Comparison of ENCODE assay signal across 21 cellular contexts in genomic region chr11:128953151-128953550, GRCh38. TPM values are rescaled to one million over a fixed set of nuclear protein-coding genes. Genes with fewer than 3 reads are reported as not detected.
DNase-seq lines count a peak whose midpoint lies in the region; ATAC-seq, FAIRE-seq and TF ChIP-seq lines count a peak whose summit lies in the region.
"Had no signal": no experiment of that assay in that cellular context is flagged by ENCODE, and none has a peak within 500 bp of the region (broad histone marks: within the 10 kb centered on the region; RNA-seq: fewer than 3 reads in every experiment).

No MANE protein-coding gene starts in this region.

- intact Hi-C loops in GM12878 (cut with micrococcal nuclease; ENCODE audit: unreplicated experiment), result no loop called here

- CTCF ChIA-PET in HEK293 (lab: Yijun Ruan, JAX), result interaction anchor here (0.7 to 18.1 kb wide), 2 partner anchors 32 to 65 kb away, joined by 5 to 556 read pairs; partner anchors contain the start of gene KCNJ5
- CTCF ChIA-PET in GM12878 (lab: Yijun Ruan, JAX), result interaction anchor here (0.6 to 20.8 kb wide), 2 partner anchors 65 to 797 kb away, joined by 3 to 480 read pairs; partner anchors contain the start of gene KCNJ5

- no TSS peak for BruUV-seq in GM12878 (replicated peaks; lab: Mats Ljungman, UMichigan)

- H3K4me2 ChIP-seq in GM12878 (ENCODE audit: control insufficient read depth, insufficient read depth) (no peak overlapping the region), neuronal stem cell (ENCODE audit: insufficient read depth, low read length, poor library complexity, severe bottlenecking) (no peak overlapping the region)
- H3K4me2 ChIP-seq: GM23338 had no signal

- H2BK120ac ChIP-seq in neuronal stem cell (ENCODE audit: low read depth, low read length), result no peak overlapping the region

- H3K4me1 ChIP-seq in HEK293 (ENCODE audit: control insufficient read depth, insufficient read depth, low read length) (no peaks in the 10 kb centered on the region), GM12878 (ENCODE audit: control insufficient read depth, insufficient read depth, low read length) (no peaks in the 10 kb centered on the region), neuronal stem cell (ENCODE audit: control insufficient read depth in 2 of 2, insufficient read depth in 1 of 2, low read depth in 1 of 2, low read length in 2 of 2) (peaks cover 0 to 2% of the 10 kb centered on the region in 2 donors)
- H3K4me1 ChIP-seq: HAP-1 had no signal

- WGBS in GM12878 (ENCODE audit: insufficient coverage, insufficient replicate concordance, low lambda C conversion rate, missing lambda C conversion rate), result 60% methylated on average over 16 of the region's 16 CpGs
- WGBS in neuronal stem cell (ENCODE audit: extremely low coverage in 2 of 2, insufficient read length in 2 of 2, insufficient replicate concordance in 1 of 2), 2 donors, result no CpG with 5 or more reads among the region's 16 CpGs

- no peak for TF ChIP-seq POLR2A in GM12878 (IDR thresholded peaks at IDR 0.05; ENCODE audit: low read depth, low read length)

- H2BK12ac ChIP-seq in neuronal stem cell (ENCODE audit: low read length), result no peak overlapping the region

- no peaks in the 10 kb centered on the region for H4K20me1 ChIP-seq in GM12878 (ENCODE audit: control insufficient read depth, insufficient read depth)

- ATAC-seq in GM12878 (no peak), HG02973 (IDR thresholded peaks at IDR 0.05; ENCODE audit: unreplicated experiment) (no peak)
- ATAC-seq: GM23338 had no signal

- RAD21 ChIA-PET in GM12878 (lab: Charles Lee; ENCODE audit: unreplicated experiment), result interaction anchor here (1.5 to 5.3 kb wide), 2 partner anchors 25 to 68 kb away, joined by 5 to 109 read pairs; no protein-coding TSS in a partner anchor

- H3K23ac ChIP-seq in neuronal stem cell (ENCODE audit: low read depth, low read length, poor library complexity), result peak overlapping the region; percentile 99

- H3K4ac ChIP-seq in neuronal stem cell (ENCODE audit: low read length), result peak overlapping the region; percentile 94

- SMC1A ChIA-PET in GM12878 (lab: Charles Lee; ENCODE audit: uncharacterized antibody, unreplicated experiment), result interaction anchor here (0.7 to 14.9 kb wide), 2 partner anchors 25 to 64 kb away, joined by 3 to 249 read pairs; partner anchors contain the start of gene KCNJ5

- no peak overlapping the region for H2AK5ac ChIP-seq in neuronal stem cell (ENCODE audit: low read depth, low read length)

- H3K9me3 ChIP-seq in HEK293 (ENCODE audit: control insufficient read depth, insufficient read depth, low read depth, low read length), result no peaks in the 10 kb centered on the region
- H3K9me3 ChIP-seq in GM12878 (replicated peaks; ENCODE audit: control insufficient read depth, insufficient read depth, low read length), result no peaks in the 10 kb centered on the region
- H3K9me3 ChIP-seq in neuronal stem cell (replicated peaks in 1 of 2; ENCODE audit: control insufficient read depth in 2 of 2, insufficient read depth in 1 of 2, low read depth in 1 of 2, low read length in 2 of 2), result no peaks in the 10 kb centered on the region
- H3K9me3 ChIP-seq: HAP-1 had no signal

- no peak overlapping the region for H3K4me3 ChIP-seq in HEK293 (ENCODE audit: low read depth, low read length)
- no peak overlapping the region for H3K4me3 ChIP-seq in GM12878
- peak overlapping the region in 1 of 2 donors; percentile 72 for H3K4me3 ChIP-seq in neuronal stem cell (ENCODE audit: low read length in 2 of 2)
- H3K4me3 ChIP-seq: GM23338, HAP-1 had no signal

- no peak overlapping the region for H4K8ac ChIP-seq in neuronal stem cell (ENCODE audit: low read depth, low read length)

- peaks cover 0 to 1% of the 10 kb centered on the region in 2 experiments; a peak in 2 of 4 replicates for H3K27me3 ChIP-seq in GM12878 (replicated peaks in 1 of 2; ENCODE audit: control insufficient read depth in 2 of 2, insufficient read depth in 2 of 2, low read length in 1 of 2)
- H3K27me3 ChIP-seq in neuronal stem cell (ENCODE audit: control insufficient read depth in 3 of 3, insufficient read depth in 3 of 3, low read depth in 1 of 3, low read length in 3 of 3), result no peaks in the 10 kb centered on the region

- no peak overlapping the region for H2AFZ ChIP-seq in GM12878 (ENCODE audit: control insufficient read depth, low read depth, low read length)
- H2AFZ ChIP-seq in neuronal stem cell (ENCODE audit: low read length), result no peak overlapping the region
- H2AFZ ChIP-seq: GM23338 had no signal

- TF ChIP-seq CTCF in HEK293 (tag by site-specific recombination; IDR thresholded peaks at IDR 0.05) (no peak), GM12878 (IDR thresholded peaks at IDR 0.05 in 2 of 3, conservative IDR thresholded peaks at IDR 0.05 in 1 of 3; ENCODE audit: control insufficient read depth in 2 of 3, extremely low read depth in 1 of 3, insufficient read depth in 1 of 3, low read depth in 3 of 3, low read length in 3 of 3) (no peak)

- TF ChIP-seq EP300 in GM12878 (IDR thresholded peaks at IDR 0.05; ENCODE audit: borderline replicate concordance in 1 of 2, control insufficient read depth in 1 of 2, low read depth in 2 of 2, low read length in 2 of 2), result no peak

- H3K79me1 ChIP-seq in neuronal stem cell (ENCODE audit: low read depth, low read length), result no peaks in the 10 kb centered on the region

- H3K27ac ChIP-seq in HEK293 (ENCODE audit: extremely low read depth, low read depth, low read length), result no peak overlapping the region
- H3K27ac ChIP-seq in GM12878 (ENCODE audit: control insufficient read depth, insufficient read depth), result no peak overlapping the region
- no peak overlapping the region for H3K27ac ChIP-seq in neuronal stem cell (replicated peaks; ENCODE audit: low read length)

- H3K9ac ChIP-seq in GM12878 (ENCODE audit: control insufficient read depth, insufficient read depth, low read length), result no peak overlapping the region
- H3K9ac ChIP-seq in neuronal stem cell (ENCODE audit: low read depth, low read length, poor library complexity), result peak overlapping the region; percentile 65

- POLR2A ChIA-PET in HEK293 (lab: Yijun Ruan, JAX), result no interaction called here
- POLR2A ChIA-PET in GM12878 (lab: Charles Lee), result no interaction called here

- no peak for DNase-seq in GM12878 (ENCODE audit: low read depth, low spot score)
- no peak for DNase-seq in neuronal stem cell (ENCODE audit: low spot score)
- DNase-seq in NOMO-1 treated with DMSO at 0.1 percent for 48 hours (lab: John Stamatoyannopoulos, UW; ENCODE audit: unreplicated experiment), result no peak
- DNase-seq in dermis blood vessel endothelial cell, result no peak
- DNase-seq: C1 segment of cervical spinal cord; Calu3; CD4-positive, alpha-beta memory T cell; COR-L47; DMS53; DMS79 treated with DMSO at 0.1 percent for 48 hours; GF-D8 had no signal

- H2BK5ac ChIP-seq in neuronal stem cell (ENCODE audit: low read length), result no peak overlapping the region

- FAIRE-seq in GM12878 (lab: Jason Lieb, UNC), result no peak
- FAIRE-seq: GM19239, H54 had no signal

- H4K91ac ChIP-seq in neuronal stem cell (ENCODE audit: low read depth, low read length, poor library complexity), result peak overlapping the region; percentile 94

- H3K79me2 ChIP-seq in GM12878 (ENCODE audit: control insufficient read depth, insufficient read depth, low read length), result no peaks in the 10 kb centered on the region

- H3K36me3 ChIP-seq in HEK293 (ENCODE audit: control insufficient read depth in 2 of 2, insufficient read depth in 1 of 2, low read length in 2 of 2) (no peaks in the 10 kb centered on the region), GM12878 (ENCODE audit: control insufficient read depth in 2 of 2, insufficient read depth in 2 of 2, low read length in 1 of 2) (no peaks in the 10 kb centered on the region), neuronal stem cell (replicated peaks in 1 of 2; ENCODE audit: control insufficient read depth in 2 of 2, insufficient read depth in 2 of 2, low read length in 2 of 2) (no peaks in the 10 kb centered on the region)
- H3K36me3 ChIP-seq: HAP-1 had no signal

- H2BK15ac ChIP-seq in neuronal stem cell (ENCODE audit: low read length), result no peak overlapping the region

- H3K18ac ChIP-seq in neuronal stem cell (ENCODE audit: low read length), result peak overlapping the region; percentile 49

- in situ Hi-C loops in GM12878 (cut with MboI), result no loop called here

- H3K14ac ChIP-seq in neuronal stem cell (ENCODE audit: low read length), result peak overlapping the region; percentile 98

- TF ChIP-seq RAD21 in GM12878 (IDR thresholded peaks at IDR 0.05; ENCODE audit: insufficient read depth, low read depth, low read length), result no peak

TF ChIP-seq in HEK293, 187 proteins besides CTCF, POLR2A, EP300 and RAD21 (continues in another document):
- TF ChIP-seq ZNF211 (tag by site-specific recombination; IDR thresholded peaks at IDR 0.05; ENCODE audit: low read depth), result no peak

TF ChIP-seq in GM12878, 131 proteins besides CTCF, POLR2A, EP300 and RAD21 (continues in another document):
- TF ChIP-seq PML (IDR thresholded peaks at IDR 0.05; ENCODE audit: low read length), result no peak
- no peak for TF ChIP-seq CREM (IDR thresholded peaks at IDR 0.05; ENCODE audit: low read depth)
- TF ChIP-seq HCFC1 (IDR thresholded peaks at IDR 0.05; ENCODE audit: low read length), result no peak

RNA-seq across cellular contexts. Expression of gene TP53AIP1, which starts 10.5 kb away (rescaled TPM):
- total RNA-seq in GM12878 (2013; cell fraction: nucleolus; rRNA removed), result not detected in 2 replicates
- total RNA-seq in GM12878 (2014; rRNA removed) (not detected in 2 replicates), GM12878 (2014; rRNA removed; fragmentation: Illumina TruSeq; extraction: Trizol) (not detected in 2 replicates), GM12878 (2021) (not detected in 2 replicates), dermis blood vessel endothelial cell (not detected in 2 replicates)
- not detected for polyA plus RNA-seq in GM12878 (2011; ENCODE audit: low read depth)
- polyA plus RNA-seq in GM12878 (2011; rRNA removed) (0.01 TPM in 1 of 2 replicates, not detected in the other), GM12878 (2014; fragmentation: Illumina TruSeq; extraction: Trizol) (not detected in 2 replicates), GM12878 (2014; fragmentation: Nextera tagmentation; extraction: Ambion mirVana) (not detected), GM12878 (2014; rRNA removed) (not detected in 2 replicates), GM12878 (2016; fragmentation: Nextera tagmentation; extraction: Ambion mirVana) (not detected)
- 0.01 TPM in 1 of 2 replicates, not detected in the other for polyA plus RNA-seq in GM12878 (2011; cell fraction: cytosol; rRNA removed)
- polyA plus RNA-seq in GM12878 (2011; cell fraction: nucleus; rRNA removed), result 0.03 TPM in 1 of 2 replicates, not detected in the other
- not detected in 2 replicates for polyA plus RNA-seq in GM12878 (2012)
- not detected in 2 replicates for polyA minus RNA-seq in GM12878 (2011; rRNA and poly(A)+ RNA removed)
- not detected in 2 replicates for polyA minus RNA-seq in GM12878 (2011; cell fraction: cytosol; rRNA and poly(A)+ RNA removed)
- not detected in 2 replicates for polyA minus RNA-seq in GM12878 (2011; cell fraction: nucleus; rRNA and poly(A)+ RNA removed)
- not detected for polyA plus RNA-seq in neuronal stem cell (2013, experiment 1 of 2)
- 0.11 TPM for polyA plus RNA-seq in neuronal stem cell (2013, experiment 2 of 2)
- total RNA-seq: A172; CD4-positive, alpha-beta memory T cell; Daoy; G401 had no signal
- polyA plus RNA-seq: BJ; CD4-positive, alpha-beta memory T cell; GM23338 had no signal

Comparison
In these comparisons a context has a peak if more than half of its experiments do, and no peak if none do; other contexts are left out.
1. Of the 9 proteins assayed by ChIP-seq in both HEK293 and GM12878: peak only in HEK293: none; only in GM12878: PBX3; in both: none; in neither: 8.